Comparison of ENCODE assay signal across 8 cellular contexts in genomic region chrX:46686003-46686645, GRCh38.
DNase-seq lines count a peak whose midpoint lies in the region; ATAC-seq and TF ChIP-seq lines count a peak whose summit lies in the region.

No MANE protein-coding gene starts in this region.

- TF ChIP-seq EP300 in ovary (IDR thresholded peaks at IDR 0.05): no peak

- no peaks in the 10 kb centered on the region for H3F3A ChIP-seq in MM.1S (ENCODE audit: insufficient read depth, low read length)

- intact Hi-C loops in ovary (cut with DNase I): no loop called here

- no peak for ATAC-seq in GM18873 (IDR thresholded peaks at IDR 0.05; ENCODE audit: low FRiP score, unreplicated experiment)
- ATAC-seq in GM21447 (IDR thresholded peaks at IDR 0.05; ENCODE audit: unreplicated experiment): no peak

- H3K27me3 ChIP-seq in MM.1S (replicated peaks; ENCODE audit: insufficient read depth, low read length): no peaks in the 10 kb centered on the region
- no peaks in the 10 kb centered on the region for H3K27me3 ChIP-seq in ovary

- peak; percentile 42; the same call in 1 of the 2 replicates for TF ChIP-seq CTCF in GM12874 (IDR thresholded peaks at IDR 0.05; ENCODE audit: insufficient read depth, low read depth, low read length)
- peak; percentile 72 for TF ChIP-seq CTCF in MM.1S (IDR thresholded peaks at IDR 0.05; ENCODE audit: low read length)
- TF ChIP-seq CTCF in fibroblast of mammary gland (conservative IDR thresholded peaks at IDR 0.05; ENCODE audit: control insufficient read depth, insufficient read depth, low read depth, low read length): peak; percentile 82
- peak; percentile 36 to 42 (median 40) for TF ChIP-seq CTCF in ovary (IDR thresholded peaks at IDR 0.05)

- TF ChIP-seq POLR2A in ovary (IDR thresholded peaks at IDR 0.05): no peak

- no peaks in the 10 kb centered on the region for H3K9me2 ChIP-seq in MM.1S (replicated peaks; ENCODE audit: insufficient read depth, low read length)

- H3K27ac ChIP-seq in MM.1S (ENCODE audit: low read length) (no peak overlapping the region), ovary (no peak overlapping the region)

- no peaks in the 10 kb centered on the region for H3K4me1 ChIP-seq in MM.1S (ENCODE audit: low read length)
- H3K4me1 ChIP-seq in ovary (ENCODE audit: insufficient read depth): no peaks in the 10 kb centered on the region

- H2AFZ ChIP-seq in MM.1S (ENCODE audit: low read length): no peak overlapping the region

- no peak overlapping the region for H3K9ac ChIP-seq in MM.1S (ENCODE audit: low read length)

- H3K4me3 ChIP-seq in MM.1S (ENCODE audit: low read length) (no peak overlapping the region), fibroblast of mammary gland (ENCODE audit: control insufficient read depth, low read depth, low read length) (no peak overlapping the region), ovary (no peak overlapping the region)

- H3K79me2 ChIP-seq in MM.1S (ENCODE audit: low read length): no peaks in the 10 kb centered on the region

- DNase-seq in Ammon's horn (ENCODE audit: low spot score) (peak; percentile 17), MM.1S (peak; percentile 19), fibroblast of mammary gland (ENCODE audit: low read depth) (peak; percentile 54), ovary (peak in 1 of 5 donors; percentile 50)
- peak; percentile 10 for DNase-seq in activated CD4-positive, alpha-beta T cell treated with anti-CD3 and anti-CD28 coated beads, Interleukin-2, amount 50 U/mL, for 1 hour

- H3K4me2 ChIP-seq in MM.1S (ENCODE audit: low read depth, low read length): no peak overlapping the region

- H3K9me3 ChIP-seq in MM.1S (replicated peaks; ENCODE audit: insufficient read depth, low read length) (no peaks in the 10 kb centered on the region), ovary (no peaks in the 10 kb centered on the region)

- H4K20me1 ChIP-seq in MM.1S (ENCODE audit: insufficient read depth, low read length): no peaks in the 10 kb centered on the region

- H3K36me3 ChIP-seq in MM.1S (replicated peaks; ENCODE audit: insufficient read depth, low read length) (no peaks in the 10 kb centered on the region), ovary (no peaks in the 10 kb centered on the region)

- WGBS in ovary, 3 donors: 17 to 27% (median 22%) methylated on average over 5 of the region's 5 CpGs
